In genomic region chr3:175411405-175411804, GRCh38 we compare ENCODE assay signal across 21 cellular contexts.
"Had no signal": no experiment of that assay in that cellular context is flagged by ENCODE, and none has a peak within 500 bp of the region (broad histone marks: within the 10 kb centered on the region; RNA-seq: fewer than 3 reads in every experiment).

No MANE protein-coding gene starts in this region.

- H3K4me3 ChIP-seq: coronary artery, hepatocyte, mucosa of descending colon, sigmoid colon, spleen, testis had no signal

- H3K36me3 ChIP-seq: sigmoid colon, spleen had no signal

- H3K4me2 ChIP-seq: hepatocyte had no signal

- ATAC-seq: activated T-cell treated with anti-CD3 and anti-CD28 coated beads, Interleukin-2, amount 50 U/mL, for 4 hours; mucosa of descending colon; WTC11 had no signal

- H3K9me3 ChIP-seq: mucosa of descending colon, sigmoid colon, testis had no signal

- H3K27me3 ChIP-seq: hepatocyte, sigmoid colon, spleen, testis had no signal

- DNase-seq: activated CD4-positive, alpha-beta T cell treated with anti-CD3 and anti-CD28 coated beads, Interleukin-2, amount 50 U/mL, for 4 hours; activated CD8-positive, alpha-beta memory T cell treated with anti-CD3 and anti-CD28 coated beads, Interleukin-2, amount 50 U/mL, for 48 hours; activated naive CD4-positive, alpha-beta T cell treated with Interleukin-2 at 50 U/mL for 16 hours; activated naive CD8-positive, alpha-beta T cell treated with anti-CD3 and anti-CD28 coated beads, Interleukin-2, amount 10 ng/mL, durations not matched to agents 7 days and 5 days; activated T-cell treated with anti-CD3 and anti-CD28 coated beads, Interleukin-2, amount 50 U/mL, for 4 hours; amygdala; cerebellar nuclear complex; endodermal cell; glutamatergic neuron; mucosa of descending colon; nephron progenitor cell; occipital lobe; sigmoid colon; spleen; stimulated activated CD4-positive, alpha-beta T cell treated with anti-CD3 and anti-CD28 coated beads, Interleukin-4, amount 100 ng/mL, for 1 hour; stimulated activated naive CD4-positive, alpha-beta T cell; T-helper 1 cell; testis had no signal

- H3K27ac ChIP-seq: coronary artery, hepatocyte, sigmoid colon, spleen, testis had no signal

- H3K4me1 ChIP-seq: sigmoid colon, spleen, testis had no signal
